Comparison of ENCODE assay signal across 8 cellular contexts in genomic region chr9:32431940-32432555, GRCh38. TPM values are rescaled to one million over a fixed set of nuclear protein-coding genes. Genes with fewer than 3 reads are reported as not detected.
A peak's percentile ranks its signal among the peaks of the same experiment; 100 is the strongest.
DNase-seq lines count a peak whose midpoint lies in the region; ATAC-seq lines count a peak whose summit lies in the region.

No MANE protein-coding gene starts in this region.

- H3K4me3 ChIP-seq in MG63 = no peak overlapping the region

- H3K36me3 ChIP-seq in MG63 = no peaks in the 10 kb centered on the region; the same call in none of the 2 replicates

- H3K27me3 ChIP-seq in MG63 = no peaks in the 10 kb centered on the region

- H3K9me3 ChIP-seq in MG63 = no peaks in the 10 kb centered on the region

- DNase-seq in activated CD4-positive, alpha-beta T cell treated with anti-CD3 and anti-CD28 coated beads for 24 hours (ENCODE audit: low read depth in 2 of 2) = peak; percentile 4 to 7
- no peak for DNase-seq in activated CD4-positive, alpha-beta T cell treated with anti-CD3 and anti-CD28 coated beads for 1 hour
- DNase-seq in MG63 (peak; percentile 23), left ventricle myocardium superior (peak; percentile 58), superior temporal gyrus (ENCODE audit: extremely low spot score) (no peak)
- DNase-seq in activated T-helper 9 cell treated with anti-CD3 and anti-CD28 coated beads, Interleukin-2, amount 50 U/mL, for 16 hours (ENCODE audit: low read depth) = peak; percentile 6
- DNase-seq in stimulated activated CD4-positive, alpha-beta T cell treated with anti-CD3 and anti-CD28 coated beads, Interleukin-1b, Interleukin-23, amount 100 ng/mL, for 48 hours = peak; percentile 17

- ATAC-seq in left ventricle myocardium superior = peak; percentile 67
- ATAC-seq in GM21381 (IDR thresholded peaks at IDR 0.05; ENCODE audit: unreplicated experiment) = no peak

- intact Hi-C loops in left ventricle myocardium superior (cut with micrococcal nuclease) = no loop called here

RNA-seq across cellular contexts. Expression of gene ACO1, which starts 47.6 kb away (rescaled TPM):
- 27.9 and 29.2 TPM in 2 replicates for total RNA-seq in MG63 (2014; rRNA removed; shearing (Covaris generic); ENCODE audit: low replicate concordance)
- 62.1 TPM for total RNA-seq in left ventricle myocardium superior

Comparison
In these comparisons a context has a peak if more than half of its experiments do, and no peak if none do; other contexts are left out.
1. DNase-seq: peak in activated CD4-positive, alpha-beta T cell treated with anti-CD3 and anti-CD28 coated beads for 24 hours (2 of 2), MG63 (single experiment), activated T-helper 9 cell treated with anti-CD3 and anti-CD28 coated beads, Interleukin-2, amount 50 U/mL, for 16 hours (single experiment), left ventricle myocardium superior (single experiment) and stimulated activated CD4-positive, alpha-beta T cell treated with anti-CD3 and anti-CD28 coated beads, Interleukin-1b, Interleukin-23, amount 100 ng/mL, for 48 hours (single experiment); none in activated CD4-positive, alpha-beta T cell treated with anti-CD3 and anti-CD28 coated beads for 1 hour (single experiment) and superior temporal gyrus (single experiment).